Comparison of ENCODE assay signal across 10 cellular contexts in genomic region chr7:92854501-92855238, GRCh38. TPM values are rescaled to one million over a fixed set of nuclear protein-coding genes. Genes with fewer than 3 reads are reported as not detected.
DNase-seq lines count a peak whose midpoint lies in the region; ATAC-seq, FAIRE-seq and TF ChIP-seq lines count a peak whose summit lies in the region.
"Had no signal": no experiment of that assay in that cellular context is flagged by ENCODE, and none has a peak within 500 bp of the region (broad histone marks: within the 10 kb centered on the region; RNA-seq: fewer than 3 reads in every experiment).

No MANE protein-coding gene starts in this region.

- H3K27ac Mint-ChIP-seq in stimulated activated effector memory CD8-positive, alpha-beta T cell treated with anti-CD3 and anti-CD28 coated beads, Interleukin-12 subunit alpha, Interleukin-12 subunit beta, amount 100 ng/mL, for 72 hours, result peak overlapping the region; percentile 1

- H3F3A ChIP-seq in Loucy (ENCODE audit: low read depth), result no peaks in the 10 kb centered on the region

- ATAC-seq in activated T-cell treated with anti-CD3 and anti-CD28 coated beads, Interleukin-2, amount 50 U/mL, for 4 hours, result peak; percentile 82 to 90
- ATAC-seq in HG02571 (IDR thresholded peaks at IDR 0.05; ENCODE audit: unreplicated experiment) (peak; percentile 53), HepG2 (no peak)
- peak; percentile 99 for ATAC-seq in stimulated activated effector memory CD8-positive, alpha-beta T cell treated with anti-CD3 and anti-CD28 coated beads, Interleukin-12 subunit alpha, Interleukin-12 subunit beta, amount 100 ng/mL, for 72 hours

- H3K4me2 ChIP-seq in Loucy (ENCODE audit: low read depth, low read length, poor library complexity, severe bottlenecking) (peak overlapping the region; percentile 26), HepG2 (ENCODE audit: low read depth, low read length) (no peak overlapping the region)

- H3K4me1 Mint-ChIP-seq in activated T-cell treated with anti-CD3 and anti-CD28 coated beads, Interleukin-2, amount 50 U/mL, for 4 hours (ENCODE audit: low read depth), result peaks cover 13% of the 10 kb centered on the region
- peaks cover 12% of the 10 kb centered on the region for H3K4me1 Mint-ChIP-seq in stimulated activated effector memory CD8-positive, alpha-beta T cell treated with anti-CD3 and anti-CD28 coated beads, Interleukin-12 subunit alpha, Interleukin-12 subunit beta, amount 100 ng/mL, for 72 hours

- H3K4me3 Mint-ChIP-seq in activated T-cell treated with anti-CD3 and anti-CD28 coated beads, Interleukin-2, amount 50 U/mL, for 4 hours, result no peak overlapping the region
- H3K4me3 Mint-ChIP-seq in stimulated activated effector memory CD8-positive, alpha-beta T cell treated with anti-CD3 and anti-CD28 coated beads, Interleukin-12 subunit alpha, Interleukin-12 subunit beta, amount 100 ng/mL, for 72 hours, result peak overlapping the region; percentile 7

- H3K9me2 ChIP-seq in Loucy (replicated peaks; ENCODE audit: low read depth, low read length), result no peaks in the 10 kb centered on the region

- H3K9me3 ChIP-seq in Loucy (ENCODE audit: insufficient read depth, low read depth, low read length) (no peaks in the 10 kb centered on the region), HepG2 (ENCODE audit: low read length) (no peaks in the 10 kb centered on the region)

- no peaks in the 10 kb centered on the region for H3K9me3 Mint-ChIP-seq in activated T-cell treated with anti-CD3 and anti-CD28 coated beads, Interleukin-2, amount 50 U/mL, for 4 hours
- H3K9me3 Mint-ChIP-seq in stimulated activated effector memory CD8-positive, alpha-beta T cell treated with anti-CD3 and anti-CD28 coated beads, Interleukin-12 subunit alpha, Interleukin-12 subunit beta, amount 100 ng/mL, for 72 hours, result no peaks in the 10 kb centered on the region

- peaks cover 16% of the 10 kb centered on the region; the same call in 1 of the 2 replicates for H3K36me3 ChIP-seq in Loucy (ENCODE audit: insufficient read depth, low read length)
- H3K36me3 ChIP-seq in HepG2 (replicated peaks in 1 of 2; ENCODE audit: control insufficient read depth in 1 of 2, insufficient read depth in 2 of 2, low read length in 2 of 2), result no peaks in the 10 kb centered on the region

- CTCF ChIA-PET in HepG2 (lab: Yijun Ruan, JAX; ENCODE audit: low intra/inter-chr PET ratio, low total read pairs), result no interaction called here

- H4K20me1 ChIP-seq in Loucy (ENCODE audit: insufficient read depth, low read length, poor library complexity, severe bottlenecking) (no peaks in the 10 kb centered on the region), HepG2 (ENCODE audit: insufficient read depth, low read length) (no peaks in the 10 kb centered on the region)

- POLR2A ChIA-PET in HepG2 (lab: Yijun Ruan, JAX), result no interaction called here

- TF ChIP-seq POLR2A in HepG2 (IDR thresholded peaks at IDR 0.05; ENCODE audit: insufficient read depth in 1 of 2, low read depth in 2 of 2, low read length in 2 of 2), result no peak

- H3K4me1 ChIP-seq in Loucy (ENCODE audit: insufficient read depth, low read length, poor library complexity, severe bottlenecking) (peaks cover 51% of the 10 kb centered on the region), HepG2 (ENCODE audit: insufficient read depth, low read length) (peaks cover 9% of the 10 kb centered on the region)

- TF ChIP-seq RAD21 in HepG2 (CRISPR knock-in tag; IDR thresholded peaks at IDR 0.05), result no peak

- DNase-seq in activated T-cell treated with anti-CD3 and anti-CD28 coated beads, Interleukin-2, amount 50 U/mL, for 4 hours, result no peak
- DNase-seq in activated T-cell treated with anti-CD3 and anti-CD28 coated beads for 4 hours (no peak), HepG2 (ENCODE audit: low spot score) (no peak), A172 (ENCODE audit: low spot score) (no peak), posterior vena cava (ENCODE audit: low spot score) (no peak)
- DNase-seq in stimulated activated effector memory CD8-positive, alpha-beta T cell treated with anti-CD3 and anti-CD28 coated beads, Interleukin-12 subunit alpha, Interleukin-12 subunit beta, amount 100 ng/mL, for 72 hours (ENCODE audit: low spot score in 2 of 2), result no peak
- DNase-seq: NCI-H1105, trophoblast cell had no signal

- WGBS in HepG2 (ENCODE audit: low lambda C conversion rate), result 93% methylated on average over 5 of the region's 5 CpGs

- BruUV-seq in HepG2 (replicated peaks; lab: Mats Ljungman, UMichigan), result no TSS peak

- intact Hi-C loops in HepG2 (cut with micrococcal nuclease; ENCODE audit: unreplicated experiment), result no loop called here
- intact Hi-C loops in posterior vena cava (cut with DNase I), result no loop called here

- H3K27me3 ChIP-seq in Loucy (ENCODE audit: insufficient read depth, low read length, poor library complexity, severe bottlenecking), result no peaks in the 10 kb centered on the region
- no peaks in the 10 kb centered on the region for H3K27me3 ChIP-seq in HepG2 (ENCODE audit: control insufficient read depth in 1 of 2, insufficient read depth in 2 of 2, low read length in 2 of 2)

- H3K4me3 ChIP-seq in Loucy (ENCODE audit: low read length, poor library complexity, severe bottlenecking) (no peak overlapping the region), HepG2 (replicated peaks in 1 of 3; ENCODE audit: insufficient read depth in 1 of 3, low read depth in 2 of 3, low read length in 3 of 3) (no peak overlapping the region)

- peaks cover 2% of the 10 kb centered on the region for H3K27me3 Mint-ChIP-seq in activated T-cell treated with anti-CD3 and anti-CD28 coated beads, Interleukin-2, amount 50 U/mL, for 4 hours (ENCODE audit: low read depth)

- H3K9ac ChIP-seq in Loucy (ENCODE audit: low read depth, low read length, poor library complexity, severe bottlenecking) (no peak overlapping the region), HepG2 (ENCODE audit: insufficient read depth, low read depth, low read length) (no peak overlapping the region)

- in situ Hi-C loops in HepG2 (cut with HindIII; ENCODE audit: extremely low pct_ligation_motif_present, low pct_unique_long_range_greater_than_20kb), result no loop called here

- H3K79me2 ChIP-seq in Loucy (ENCODE audit: insufficient read depth, low read length) (peaks cover 67% of the 10 kb centered on the region), HepG2 (ENCODE audit: insufficient read depth, low read length) (no peaks in the 10 kb centered on the region)

- TF ChIP-seq CTCF in Loucy (conservative IDR thresholded peaks at IDR 0.05; ENCODE audit: low read length) (no peak), HepG2 (CRISPR knock-in tag; IDR thresholded peaks at IDR 0.05) (no peak)

- H2AFZ ChIP-seq in Loucy (ENCODE audit: low read length), result no peak overlapping the region
- no peak overlapping the region for H2AFZ ChIP-seq in HepG2 (ENCODE audit: low read length)

- no peaks in the 10 kb centered on the region for H3K36me3 Mint-ChIP-seq in activated T-cell treated with anti-CD3 and anti-CD28 coated beads, Interleukin-2, amount 50 U/mL, for 4 hours (ENCODE audit: insufficient read depth)
- H3K36me3 Mint-ChIP-seq in stimulated activated effector memory CD8-positive, alpha-beta T cell treated with anti-CD3 and anti-CD28 coated beads, Interleukin-12 subunit alpha, Interleukin-12 subunit beta, amount 100 ng/mL, for 72 hours, result peaks cover 5% of the 10 kb centered on the region

- TF ChIP-seq EP300 in HepG2 (IDR thresholded peaks at IDR 0.05; ENCODE audit: low read depth in 2 of 2, low read length in 2 of 2) (no peak), HepG2 (CRISPR knock-in tag; IDR thresholded peaks at IDR 0.05; ENCODE audit: borderline replicate concordance) (no peak)

- no peak for FAIRE-seq in HepG2 (lab: Jason Lieb, UNC)

- H3K27ac ChIP-seq in HepG2 (ENCODE audit: extremely low read length, insufficient read depth, low read length), result no peak overlapping the region

TF ChIP-seq in HepG2, 621 proteins besides CTCF, POLR2A, EP300 and RAD21:
- TF ChIP-seq HMGA1 (CRISPR knock-in tag; conservative IDR thresholded peaks at IDR 0.05), result no peak
- TF ChIP-seq SMAD9 (CRISPR knock-in tag; IDR thresholded peaks at IDR 0.05), result no peak
- no peak for TF ChIP-seq PHF8 (CRISPR knock-in tag; IDR thresholded peaks at IDR 0.05)
- TF ChIP-seq, protein P1, sequence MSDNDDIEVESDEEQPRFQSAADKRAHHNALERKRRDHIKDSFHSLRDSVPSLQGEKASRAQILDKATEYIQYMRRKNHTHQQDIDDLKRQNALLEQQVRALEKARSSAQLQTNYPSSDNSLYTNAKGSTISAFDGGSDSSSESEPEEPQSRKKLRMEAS (IDR thresholded peaks at IDR 0.05), result no peak
- no peak for TF ChIP-seq ZNF674 (CRISPR knock-in tag; IDR thresholded peaks at IDR 0.05; ENCODE audit: low read depth)
- TF ChIP-seq NONO (IDR thresholded peaks at IDR 0.05), result no peak
- no peak for TF ChIP-seq NONO (CRISPR knock-in tag; conservative IDR thresholded peaks at IDR 0.05)
- no peak for TF ChIP-seq CCAR2 (optimal IDR thresholded peaks at IDR 0.05; ENCODE audit: low read depth, low read length)

RNA-seq across cellular contexts. Expression of gene CDK6, which starts 18.3 kb away (rescaled TPM):
- total RNA-seq in activated T-cell treated with anti-CD3 and anti-CD28 coated beads, Interleukin-2, amount 50 U/mL, for 4 hours, result 100 to 1,000 TPM; 310 to 350 (median 347) TPM
- 90.8 and 134 TPM in 2 replicates for total RNA-seq in HepG2 (2016; rRNA removed; fragmentation: Illumina TruSeq; extraction: Trizol)
- total RNA-seq in HepG2 (2016; cell fraction: cytosol; rRNA removed; fragmentation: Illumina TruSeq; extraction: Trizol; ENCODE audit: low read depth), result 5.1 and 5.5 TPM in 2 replicates
- 84.9 and 123 TPM in 2 replicates for total RNA-seq in HepG2 (2016; cell fraction: insoluble cytoplasmic fraction; rRNA removed; fragmentation: Illumina TruSeq; extraction: Trizol)
- 29.2 and 30.5 TPM in 2 replicates for total RNA-seq in HepG2 (2016; cell fraction: membrane; rRNA removed; fragmentation: Illumina TruSeq; extraction: Trizol)
- 119 and 130 TPM in 2 replicates for total RNA-seq in HepG2 (2016; cell fraction: nucleus; rRNA removed; fragmentation: Illumina TruSeq; extraction: Trizol)
- 25.6 and 34.6 TPM in 2 replicates for polyA plus RNA-seq in HepG2 (2011; rRNA removed)
- polyA plus RNA-seq in HepG2 (2011; cell fraction: cytosol; rRNA removed), result 18.5 and 23.7 TPM in 2 replicates
- 43.9 and 53.9 TPM in 2 replicates for polyA plus RNA-seq in HepG2 (2011; cell fraction: nucleus; rRNA removed)
- 20.9 and 27.3 TPM in 2 replicates for polyA plus RNA-seq in HepG2 (2012)
- polyA plus RNA-seq in HepG2 (2016; cell fraction: cytosol; fragmentation: Illumina TruSeq; extraction: Trizol; ENCODE audit: low read depth), result 1.4 and 1.7 TPM in 2 replicates
- 58.7 and 59.6 TPM in 2 replicates for polyA plus RNA-seq in HepG2 (2016; cell fraction: insoluble cytoplasmic fraction; fragmentation: Illumina TruSeq; extraction: Trizol; ENCODE audit: low read depth)
- 5.4 and 5.9 TPM in 2 replicates for polyA plus RNA-seq in HepG2 (2016; cell fraction: membrane; fragmentation: Illumina TruSeq; extraction: Trizol; ENCODE audit: low read depth)
- 40.3 and 43.1 TPM in 2 replicates for polyA plus RNA-seq in HepG2 (2016; cell fraction: nucleus; fragmentation: Illumina TruSeq; extraction: Trizol; ENCODE audit: insufficient read depth, low read depth)
- 69.1 and 135 TPM in 2 replicates for polyA minus RNA-seq in HepG2 (2011; rRNA and poly(A)+ RNA removed; ENCODE audit: low replicate concordance)
- polyA minus RNA-seq in HepG2 (2011; cell fraction: cytosol; rRNA and poly(A)+ RNA removed), result 85.6 and 90.1 TPM in 2 replicates
- 219 and 264 TPM in 2 replicates for polyA minus RNA-seq in HepG2 (2011; cell fraction: nucleus; rRNA and poly(A)+ RNA removed)
- 136 and 140 TPM in 2 replicates for total RNA-seq in A172 (2014; rRNA removed; shearing (Covaris generic))
- total RNA-seq in posterior vena cava, result 10 to 100 TPM; 19.1 to 24.9 TPM
